2 cellular contexts compared by ENCODE assay signal in the genomic region with DNA sequence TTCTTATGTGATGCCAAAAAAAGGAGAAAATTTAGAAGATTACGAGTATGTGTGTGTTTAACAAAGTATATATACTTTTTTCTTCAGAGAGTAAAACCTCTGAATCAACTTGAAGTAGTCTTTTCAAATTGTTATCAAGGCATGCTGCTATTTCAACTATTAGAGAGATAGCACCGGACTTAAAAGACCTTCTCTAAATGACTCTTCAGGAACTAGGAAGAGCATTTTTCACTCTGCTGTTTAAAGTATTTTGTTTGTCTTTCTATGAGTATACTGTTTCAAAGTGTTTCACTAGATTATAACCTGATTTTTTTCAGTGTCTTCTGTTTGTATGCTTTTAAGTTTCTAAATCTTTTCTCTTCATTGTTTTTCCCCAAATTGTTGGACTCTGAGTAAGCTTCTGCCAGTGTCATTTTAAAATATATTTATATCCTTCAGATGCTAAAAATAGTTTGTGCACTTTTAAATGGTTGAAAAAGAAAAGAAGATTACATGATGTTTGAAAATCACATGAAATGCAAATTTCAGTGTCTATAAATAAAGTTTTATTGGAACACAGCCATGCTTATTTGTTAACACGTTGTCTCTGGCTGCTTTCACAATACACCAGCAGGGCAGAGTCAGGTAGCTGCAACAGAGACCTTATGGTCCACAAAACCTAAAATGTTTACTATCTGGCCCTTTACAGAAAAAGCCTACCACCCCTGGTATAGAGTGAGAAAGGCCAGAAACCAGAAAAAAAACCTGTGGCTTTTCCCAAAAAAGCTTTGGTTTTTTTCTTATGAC.
TF ChIP-seq lines count a peak whose summit lies in the region.

No MANE protein-coding gene starts in this region.

TF ChIP-seq in K562, 482 proteins besides CTCF, POLR2A, EP300 and RAD21 (continues in another document):
- TF ChIP-seq FOXJ2 (tag; IDR thresholded peaks at IDR 0.05) (0 out of 2 replicates have a peak, but pooled peaks have one; percentile 19), ATF1 (CRISPR knock-in tag; IDR thresholded peaks at IDR 0.05) (no peak), ATF1 (tag; IDR thresholded peaks at IDR 0.05) (0 out of 2 replicates have a peak, but pooled peaks have one; percentile 18), NELFE (IDR thresholded peaks at IDR 0.05; ENCODE audit: insufficient read depth, insufficient read length) (no peak), CCNT2 (IDR thresholded peaks at IDR 0.05; ENCODE audit: borderline replicate concordance, extremely low read depth, insufficient read length, low read depth, low read length) (no peak), ZNF384 (IDR thresholded peaks at IDR 0.05; ENCODE audit: low read depth, low read length) (0 out of 2 replicates have a peak, but pooled peaks have one; percentile 15), ZKSCAN1 (IDR thresholded peaks at IDR 0.05; ENCODE audit: low read depth, low read length) (0 out of 2 replicates have a peak, but pooled peaks have one; percentile 31), CEBPB (tag; IDR thresholded peaks at IDR 0.05) (peak; percentile 82), CEBPG (CRISPR knock-in tag; IDR thresholded peaks at IDR 0.05) (no peak), CEBPG (tag; conservative IDR thresholded peaks at IDR 0.05 in 1 of 2, IDR thresholded peaks at IDR 0.05 in 1 of 2) (peak; percentile 31 to 49; a peak in 2 of 4 replicates), MYC (IDR thresholded peaks at IDR 0.05; ENCODE audit: low read depth, low read length) (peak; percentile 70), MYC (CRISPR knock-in tag; IDR thresholded peaks at IDR 0.05; ENCODE audit: borderline replicate concordance, low read depth) (no peak), POLR2H (tag; IDR thresholded peaks at IDR 0.05; ENCODE audit: low read depth) (0 out of 2 replicates have a peak, but pooled peaks have one; percentile 21), FOXK2 (conservative IDR thresholded peaks at IDR 0.05 in 1 of 2, IDR thresholded peaks at IDR 0.05 in 1 of 2; ENCODE audit: low read depth in 2 of 2) (0 out of 4 replicates have a peak, but pooled peaks of 1 of the 2 experiments have one; percentile 20), ZNF76 (CRISPR knock-in tag; IDR thresholded peaks at IDR 0.05; ENCODE audit: borderline replicate concordance) (no peak), EP400 (IDR thresholded peaks at IDR 0.05) (peak; percentile 61)
- TF ChIP-seq, protein P1, sequence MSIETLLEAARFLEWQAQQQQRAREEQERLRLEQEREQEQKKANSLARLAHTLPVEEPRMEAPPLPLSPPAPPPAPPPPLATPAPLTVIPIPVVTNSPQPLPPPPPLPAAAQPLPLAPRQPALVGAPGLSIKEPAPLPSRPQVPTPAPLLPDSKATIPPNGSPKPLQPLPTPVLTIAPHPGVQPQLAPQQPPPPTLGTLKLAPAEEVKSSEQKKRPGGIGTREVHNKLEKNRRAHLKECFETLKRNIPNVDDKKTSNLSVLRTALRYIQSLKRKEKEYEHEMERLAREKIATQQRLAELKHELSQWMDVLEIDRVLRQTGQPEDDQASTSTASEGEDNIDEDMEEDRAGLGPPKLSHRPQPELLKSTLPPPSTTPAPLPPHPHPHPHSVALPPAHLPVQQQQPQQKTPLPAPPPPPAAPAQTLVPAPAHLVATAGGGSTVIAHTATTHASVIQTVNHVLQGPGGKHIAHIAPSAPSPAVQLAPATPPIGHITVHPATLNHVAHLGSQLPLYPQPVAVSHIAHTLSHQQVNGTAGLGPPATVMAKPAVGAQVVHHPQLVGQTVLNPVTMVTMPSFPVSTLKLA (conservative IDR thresholded peaks at IDR 0.05), result peak; percentile 44 to 62; a peak in 2 of 4 replicates

TF ChIP-seq in HepG2, 621 proteins besides CTCF, POLR2A, EP300 and RAD21 (continues in another document):
- 0 out of 2 replicates have a peak, but pooled peaks have one; percentile 18 for TF ChIP-seq SOX5 (CRISPR knock-in tag; IDR thresholded peaks at IDR 0.05; ENCODE audit: borderline replicate concordance)
- 0 out of 2 replicates have a peak, but pooled peaks have one; percentile 18 for TF ChIP-seq NCOA2 (CRISPR knock-in tag; IDR thresholded peaks at IDR 0.05)
- TF ChIP-seq FOXP1 (IDR thresholded peaks at IDR 0.05), result no peak
- 0 out of 2 replicates have a peak, but pooled peaks have one; percentile 26 for TF ChIP-seq FOXP1 (CRISPR knock-in tag; IDR thresholded peaks at IDR 0.05)
- peak; percentile 17; the same call in 1 of the 2 replicates for TF ChIP-seq GATAD2A (CRISPR knock-in tag; IDR thresholded peaks at IDR 0.05)
- TF ChIP-seq, protein P2, sequence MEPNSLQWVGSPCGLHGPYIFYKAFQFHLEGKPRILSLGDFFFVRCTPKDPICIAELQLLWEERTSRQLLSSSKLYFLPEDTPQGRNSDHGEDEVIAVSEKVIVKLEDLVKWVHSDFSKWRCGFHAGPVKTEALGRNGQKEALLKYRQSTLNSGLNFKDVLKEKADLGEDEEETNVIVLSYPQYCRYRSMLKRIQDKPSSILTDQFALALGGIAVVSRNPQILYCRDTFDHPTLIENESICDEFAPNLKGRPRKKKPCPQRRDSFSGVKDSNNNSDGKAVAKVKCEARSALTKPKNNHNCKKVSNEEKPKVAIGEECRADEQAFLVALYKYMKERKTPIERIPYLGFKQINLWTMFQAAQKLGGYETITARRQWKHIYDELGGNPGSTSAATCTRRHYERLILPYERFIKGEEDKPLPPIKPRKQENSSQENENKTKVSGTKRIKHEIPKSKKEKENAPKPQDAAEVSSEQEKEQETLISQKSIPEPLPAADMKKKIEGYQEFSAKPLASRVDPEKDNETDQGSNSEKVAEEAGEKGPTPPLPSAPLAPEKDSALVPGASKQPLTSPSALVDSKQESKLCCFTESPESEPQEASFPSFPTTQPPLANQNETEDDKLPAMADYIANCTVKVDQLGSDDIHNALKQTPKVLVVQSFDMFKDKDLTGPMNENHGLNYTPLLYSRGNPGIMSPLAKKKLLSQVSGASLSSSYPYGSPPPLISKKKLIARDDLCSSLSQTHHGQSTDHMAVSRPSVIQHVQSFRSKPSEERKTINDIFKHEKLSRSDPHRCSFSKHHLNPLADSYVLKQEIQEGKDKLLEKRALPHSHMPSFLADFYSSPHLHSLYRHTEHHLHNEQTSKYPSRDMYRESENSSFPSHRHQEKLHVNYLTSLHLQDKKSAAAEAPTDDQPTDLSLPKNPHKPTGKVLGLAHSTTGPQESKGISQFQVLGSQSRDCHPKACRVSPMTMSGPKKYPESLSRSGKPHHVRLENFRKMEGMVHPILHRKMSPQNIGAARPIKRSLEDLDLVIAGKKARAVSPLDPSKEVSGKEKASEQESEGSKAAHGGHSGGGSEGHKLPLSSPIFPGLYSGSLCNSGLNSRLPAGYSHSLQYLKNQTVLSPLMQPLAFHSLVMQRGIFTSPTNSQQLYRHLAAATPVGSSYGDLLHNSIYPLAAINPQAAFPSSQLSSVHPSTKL (CRISPR knock-in tag; IDR thresholded peaks at IDR 0.05), result peak; percentile 15; the same call in 1 of the 2 replicates
- TF ChIP-seq, protein P3, sequence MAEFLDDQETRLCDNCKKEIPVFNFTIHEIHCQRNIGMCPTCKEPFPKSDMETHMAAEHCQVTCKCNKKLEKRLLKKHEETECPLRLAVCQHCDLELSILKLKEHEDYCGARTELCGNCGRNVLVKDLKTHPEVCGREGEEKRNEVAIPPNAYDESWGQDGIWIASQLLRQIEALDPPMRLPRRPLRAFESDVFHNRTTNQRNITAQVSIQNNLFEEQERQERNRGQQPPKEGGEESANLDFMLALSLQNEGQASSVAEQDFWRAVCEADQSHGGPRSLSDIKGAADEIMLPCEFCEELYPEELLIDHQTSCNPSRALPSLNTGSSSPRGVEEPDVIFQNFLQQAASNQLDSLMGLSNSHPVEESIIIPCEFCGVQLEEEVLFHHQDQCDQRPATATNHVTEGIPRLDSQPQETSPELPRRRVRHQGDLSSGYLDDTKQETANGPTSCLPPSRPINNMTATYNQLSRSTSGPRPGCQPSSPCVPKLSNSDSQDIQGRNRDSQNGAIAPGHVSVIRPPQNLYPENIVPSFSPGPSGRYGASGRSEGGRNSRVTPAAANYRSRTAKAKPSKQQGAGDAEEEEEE (CRISPR knock-in tag; IDR thresholded peaks at IDR 0.05; ENCODE audit: borderline replicate concordance), result no peak
- TF ChIP-seq NFIC (IDR thresholded peaks at IDR 0.05; ENCODE audit: low read length), result 0 out of 2 replicates have a peak, but pooled peaks have one; percentile 41
- TF ChIP-seq, protein P4, sequence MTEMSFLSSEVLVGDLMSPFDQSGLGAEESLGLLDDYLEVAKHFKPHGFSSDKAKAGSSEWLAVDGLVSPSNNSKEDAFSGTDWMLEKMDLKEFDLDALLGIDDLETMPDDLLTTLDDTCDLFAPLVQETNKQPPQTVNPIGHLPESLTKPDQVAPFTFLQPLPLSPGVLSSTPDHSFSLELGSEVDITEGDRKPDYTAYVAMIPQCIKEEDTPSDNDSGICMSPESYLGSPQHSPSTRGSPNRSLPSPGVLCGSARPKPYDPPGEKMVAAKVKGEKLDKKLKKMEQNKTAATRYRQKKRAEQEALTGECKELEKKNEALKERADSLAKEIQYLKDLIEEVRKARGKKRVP (CRISPR knock-in tag; IDR thresholded peaks at IDR 0.05), result peak in 1 of 2 experiments; percentile 28; a peak in 1 of 4 replicates
- TF ChIP-seq RARA (CRISPR knock-in tag; IDR thresholded peaks at IDR 0.05), result peak; percentile 20; the same call in 1 of the 2 replicates
- TF ChIP-seq CREM (IDR thresholded peaks at IDR 0.05), result peak; percentile 40; the same call in 1 of the 2 replicates
- no peak for TF ChIP-seq CREM (CRISPR knock-in tag; IDR thresholded peaks at IDR 0.05)
- TF ChIP-seq ZNF619 (CRISPR knock-in tag; IDR thresholded peaks at IDR 0.05), result no peak
- TF ChIP-seq ASH2L (IDR thresholded peaks at IDR 0.05; ENCODE audit: insufficient read length, low read depth, low read length), result peak; percentile 33
- TF ChIP-seq, protein P5, sequence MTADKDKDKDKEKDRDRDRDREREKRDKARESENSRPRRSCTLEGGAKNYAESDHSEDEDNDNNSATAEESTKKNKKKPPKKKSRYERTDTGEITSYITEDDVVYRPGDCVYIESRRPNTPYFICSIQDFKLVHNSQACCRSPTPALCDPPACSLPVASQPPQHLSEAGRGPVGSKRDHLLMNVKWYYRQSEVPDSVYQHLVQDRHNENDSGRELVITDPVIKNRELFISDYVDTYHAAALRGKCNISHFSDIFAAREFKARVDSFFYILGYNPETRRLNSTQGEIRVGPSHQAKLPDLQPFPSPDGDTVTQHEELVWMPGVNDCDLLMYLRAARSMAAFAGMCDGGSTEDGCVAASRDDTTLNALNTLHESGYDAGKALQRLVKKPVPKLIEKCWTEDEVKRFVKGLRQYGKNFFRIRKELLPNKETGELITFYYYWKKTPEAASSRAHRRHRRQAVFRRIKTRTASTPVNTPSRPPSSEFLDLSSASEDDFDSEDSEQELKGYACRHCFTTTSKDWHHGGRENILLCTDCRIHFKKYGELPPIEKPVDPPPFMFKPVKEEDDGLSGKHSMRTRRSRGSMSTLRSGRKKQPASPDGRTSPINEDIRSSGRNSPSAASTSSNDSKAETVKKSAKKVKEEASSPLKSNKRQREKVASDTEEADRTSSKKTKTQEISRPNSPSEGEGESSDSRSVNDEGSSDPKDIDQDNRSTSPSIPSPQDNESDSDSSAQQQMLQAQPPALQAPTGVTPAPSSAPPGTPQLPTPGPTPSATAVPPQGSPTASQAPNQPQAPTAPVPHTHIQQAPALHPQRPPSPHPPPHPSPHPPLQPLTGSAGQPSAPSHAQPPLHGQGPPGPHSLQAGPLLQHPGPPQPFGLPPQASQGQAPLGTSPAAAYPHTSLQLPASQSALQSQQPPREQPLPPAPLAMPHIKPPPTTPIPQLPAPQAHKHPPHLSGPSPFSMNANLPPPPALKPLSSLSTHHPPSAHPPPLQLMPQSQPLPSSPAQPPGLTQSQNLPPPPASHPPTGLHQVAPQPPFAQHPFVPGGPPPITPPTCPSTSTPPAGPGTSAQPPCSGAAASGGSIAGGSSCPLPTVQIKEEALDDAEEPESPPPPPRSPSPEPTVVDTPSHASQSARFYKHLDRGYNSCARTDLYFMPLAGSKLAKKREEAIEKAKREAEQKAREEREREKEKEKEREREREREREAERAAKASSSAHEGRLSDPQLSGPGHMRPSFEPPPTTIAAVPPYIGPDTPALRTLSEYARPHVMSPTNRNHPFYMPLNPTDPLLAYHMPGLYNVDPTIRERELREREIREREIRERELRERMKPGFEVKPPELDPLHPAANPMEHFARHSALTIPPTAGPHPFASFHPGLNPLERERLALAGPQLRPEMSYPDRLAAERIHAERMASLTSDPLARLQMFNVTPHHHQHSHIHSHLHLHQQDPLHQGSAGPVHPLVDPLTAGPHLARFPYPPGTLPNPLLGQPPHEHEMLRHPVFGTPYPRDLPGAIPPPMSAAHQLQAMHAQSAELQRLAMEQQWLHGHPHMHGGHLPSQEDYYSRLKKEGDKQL (CRISPR knock-in tag; IDR thresholded peaks at IDR 0.05; ENCODE audit: low read depth), result 0 out of 2 replicates have a peak, but pooled peaks have one; percentile 12
- 0 out of 2 replicates have a peak, but pooled peaks have one; percentile 43 for TF ChIP-seq CEBPG (CRISPR knock-in tag; IDR thresholded peaks at IDR 0.05)
- TF ChIP-seq, protein P6, sequence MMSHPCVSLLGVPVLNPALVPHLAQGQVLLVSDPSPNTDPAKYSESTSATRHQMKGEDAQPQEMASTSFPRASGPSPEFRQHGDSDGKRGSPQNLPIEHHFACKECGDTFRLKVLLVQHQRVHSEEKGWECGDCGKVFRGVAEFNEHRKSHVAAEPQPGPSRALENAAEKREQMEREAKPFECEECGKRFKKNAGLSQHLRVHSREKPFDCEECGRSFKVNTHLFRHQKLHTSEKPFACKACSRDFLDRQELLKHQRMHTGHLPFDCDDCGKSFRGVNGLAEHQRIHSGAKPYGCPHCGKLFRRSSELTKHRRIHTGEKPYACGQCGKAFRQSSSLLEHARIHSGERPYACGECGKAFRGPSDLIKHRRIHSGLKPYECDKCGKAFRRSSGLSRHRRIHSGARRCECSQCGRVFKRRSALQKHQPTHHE (CRISPR knock-in tag; IDR thresholded peaks at IDR 0.05; ENCODE audit: borderline replicate concordance), result no peak
- 0 out of 2 replicates have a peak, but pooled peaks have one; percentile 32 for TF ChIP-seq ISL2 (CRISPR knock-in tag; IDR thresholded peaks at IDR 0.05)
- TF ChIP-seq SMAD3 (CRISPR knock-in tag; IDR thresholded peaks at IDR 0.05), result 0 out of 2 replicates have a peak, but pooled peaks have one; percentile 37
